Comparison of ENCODE assay signal across 19 cellular contexts in the genomic region with DNA sequence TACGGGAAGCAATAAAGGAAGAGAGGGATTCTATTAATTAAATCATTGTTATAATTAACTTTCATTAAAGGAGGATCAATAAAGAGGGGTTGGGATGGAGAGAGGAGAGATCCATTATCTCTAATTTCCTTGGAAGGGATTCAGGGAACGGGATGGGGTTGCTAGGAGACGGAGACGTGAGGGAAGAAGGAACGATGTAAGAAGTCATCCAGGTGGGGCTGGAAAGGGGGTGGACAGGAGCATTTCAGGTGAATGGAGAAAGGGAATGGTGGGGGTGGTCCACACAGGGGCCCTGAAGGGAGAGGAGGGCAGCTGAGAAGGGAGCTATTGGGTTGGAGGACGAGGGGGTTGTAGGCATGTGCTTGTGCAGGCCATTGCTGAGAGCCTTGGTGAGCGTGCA. TPM values are rescaled to one million over a fixed set of nuclear protein-coding genes. Genes with fewer than 3 reads are reported as not detected.
"Had no signal": no experiment of that assay in that cellular context is flagged by ENCODE, and none has a peak within 500 bp of the region (broad histone marks: within the 10 kb centered on the region; RNA-seq: fewer than 3 reads in every experiment).

No MANE protein-coding gene starts in this region.

- H3K27ac Mint-ChIP-seq: natural killer cell treated with Interleukin-12 subunit alpha and Interleukin-12 subunit beta and Interleukin-15 and Interleukin-18, amount 100 ng/mL, for 72 hours had no signal

- H3K9me3 Mint-ChIP-seq: natural killer cell treated with Interleukin-12 subunit alpha and Interleukin-12 subunit beta and Interleukin-15 and Interleukin-18, amount 100 ng/mL, for 72 hours had no signal

- ATAC-seq: foreskin keratinocyte; left colon; left ventricle myocardium superior; natural killer cell treated with Interleukin-12 subunit alpha and Interleukin-12 subunit beta and Interleukin-15 and Interleukin-18, amount 100 ng/mL, for 72 hours had no signal

- DNase-seq: dermis blood vessel endothelial cell; erythroblast; foreskin keratinocyte; heart left ventricle; hippocampal formation; left colon; left ventricle myocardium superior; mesenchymal stem cell; midbrain; occipital lobe; stimulated activated CD4-positive, alpha-beta T cell treated with anti-CD3 and anti-CD28 coated beads, Interleukin-2, amount 100 ng/mL, for 24 hours; stimulated activated CD4-positive, alpha-beta T cell treated with anti-CD3 and anti-CD28 coated beads, Interleukin-4, amount 100 ng/mL, for 4 hours; stimulated activated naive CD4-positive, alpha-beta T cell; stomach; transverse colon had no signal

- H3K4me3 Mint-ChIP-seq: natural killer cell treated with Interleukin-12 subunit alpha and Interleukin-12 subunit beta and Interleukin-15 and Interleukin-18, amount 100 ng/mL, for 72 hours had no signal

RNA-seq across cellular contexts. Expression of a gene that starts 41.7 kb away (rescaled TPM):
- polyA plus RNA-seq: endothelial cell of umbilical vein, foreskin keratinocyte, lung, pancreas, stomach had no signal
